1 cellular context compared by ENCODE assay signal in the genomic region with DNA sequence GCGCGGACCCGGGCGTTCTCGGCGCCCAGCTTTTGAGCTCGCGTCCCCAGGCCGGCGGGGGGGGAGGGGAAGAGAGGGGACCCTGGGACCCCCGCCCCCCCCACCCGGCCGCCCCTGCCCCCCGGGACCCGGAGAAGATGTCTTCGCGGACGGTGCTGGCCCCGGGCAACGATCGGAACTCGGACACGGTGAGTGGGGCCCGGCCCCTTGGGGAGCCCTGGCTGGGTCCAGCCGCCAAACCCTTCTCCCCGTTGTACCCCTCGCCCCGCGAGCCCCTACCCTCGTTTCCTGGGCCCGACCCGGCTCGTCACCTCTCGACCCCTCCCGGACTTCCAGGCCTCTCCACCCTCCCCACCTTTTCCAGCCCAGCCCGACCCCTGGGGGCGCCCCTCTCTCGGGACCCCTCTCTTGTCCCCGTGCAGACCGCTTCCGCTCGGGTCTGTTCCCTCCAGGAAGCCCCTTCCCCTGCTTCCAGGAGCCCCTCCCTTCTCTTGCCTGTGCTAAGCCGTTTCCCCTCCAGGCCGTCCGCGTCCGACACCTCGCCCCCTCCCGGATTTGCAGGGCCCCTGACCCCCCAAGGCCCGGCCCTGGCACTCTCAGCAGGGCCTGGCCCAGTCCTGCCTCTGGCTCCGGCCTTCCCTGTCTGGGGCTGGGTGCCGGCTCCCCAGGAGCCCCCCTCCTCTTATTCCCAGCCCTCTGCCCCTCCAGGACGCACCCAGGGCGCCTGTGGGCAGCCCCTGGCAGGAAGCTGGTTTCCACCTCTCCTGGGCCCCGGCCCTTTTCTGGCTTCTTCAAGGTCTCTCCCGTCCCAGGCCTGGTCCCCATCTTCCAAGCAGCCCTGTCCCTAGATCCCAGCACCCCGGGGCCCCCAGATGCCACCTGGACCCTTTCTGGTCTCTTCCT.
TF ChIP-seq lines count a peak whose summit lies in the region.

No MANE protein-coding gene starts in this region.

TF ChIP-seq in HepG2, 621 proteins besides CTCF, POLR2A, EP300 and RAD21 (continued from another document and continues in another):
- TF ChIP-seq SKIL (CRISPR knock-in tag; IDR thresholded peaks at IDR 0.05; ENCODE audit: borderline replicate concordance) (no peak), ZFX (CRISPR knock-in tag; IDR thresholded peaks at IDR 0.05; ENCODE audit: low read depth) (peak; percentile 82), RBM22 (optimal IDR thresholded peaks at IDR 0.05; ENCODE audit: low read length) (no peak), ZNF101 (CRISPR knock-in tag; IDR thresholded peaks at IDR 0.05; ENCODE audit: borderline replicate concordance, low read depth) (no peak), RNF2 (conservative IDR thresholded peaks at IDR 0.05; ENCODE audit: low read depth) (no peak), ZFP36 (IDR thresholded peaks at IDR 0.05; ENCODE audit: borderline replicate concordance, low read depth, low read length, partially characterized antibody) (no peak), ATM (IDR thresholded peaks at IDR 0.05; ENCODE audit: borderline replicate concordance) (no peak), ZFY (CRISPR knock-in tag; IDR thresholded peaks at IDR 0.05) (peak; percentile 55), ZNF678 (CRISPR knock-in tag; IDR thresholded peaks at IDR 0.05) (no peak), TEAD2 (CRISPR knock-in tag; IDR thresholded peaks at IDR 0.05) (no peak), ZNF10 (CRISPR knock-in tag; IDR thresholded peaks at IDR 0.05; ENCODE audit: borderline replicate concordance, low read depth) (no peak), ZFP1 (CRISPR knock-in tag; IDR thresholded peaks at IDR 0.05) (no peak), MAF1 (CRISPR knock-in tag; IDR thresholded peaks at IDR 0.05; ENCODE audit: borderline replicate concordance) (no peak), ZNF552 (CRISPR knock-in tag; IDR thresholded peaks at IDR 0.05; ENCODE audit: borderline replicate concordance) (no peak), HNRNPLL (IDR thresholded peaks at IDR 0.05; ENCODE audit: low read depth, low read length, poor library complexity, severe bottlenecking) (peak; percentile 31), ARID4A (CRISPR knock-in tag; IDR thresholded peaks at IDR 0.05; ENCODE audit: borderline replicate concordance) (peak; percentile 24; the same call in 1 of the 2 replicates), NFKB2 (CRISPR knock-in tag; IDR thresholded peaks at IDR 0.05; ENCODE audit: borderline replicate concordance) (no peak), BRD4 (CRISPR knock-in tag; IDR thresholded peaks at IDR 0.05) (no peak), ZNF761 (CRISPR knock-in tag; conservative IDR thresholded peaks at IDR 0.05) (0 out of 2 replicates have a peak, but pooled peaks have one; percentile 57), MEF2D (CRISPR knock-in tag; IDR thresholded peaks at IDR 0.05) (no peak), ZNF547 (CRISPR knock-in tag; IDR thresholded peaks at IDR 0.05) (0 out of 2 replicates have a peak, but pooled peaks have one; percentile 35), HNRNPK (IDR thresholded peaks at IDR 0.05; ENCODE audit: low read depth, low read length, poor library complexity, severe bottlenecking) (no peak), BCL6 (CRISPR knock-in tag; IDR thresholded peaks at IDR 0.05) (no peak), KDM5A (IDR thresholded peaks at IDR 0.05; ENCODE audit: borderline replicate concordance, low read length) (no peak), ZSCAN25 (CRISPR knock-in tag; IDR thresholded peaks at IDR 0.05) (no peak), TAF1 (CRISPR knock-in tag; IDR thresholded peaks at IDR 0.05) (no peak; the same call in 1 of the 2 replicates), ZNF235 (CRISPR knock-in tag; IDR thresholded peaks at IDR 0.05; ENCODE audit: borderline replicate concordance) (no peak), FLYWCH1 (CRISPR knock-in tag; IDR thresholded peaks at IDR 0.05) (0 out of 2 replicates have a peak, but pooled peaks have one; percentile 57), MBD4 (IDR thresholded peaks at IDR 0.05; ENCODE audit: borderline replicate concordance, low read length) (no peak), ZNF775 (CRISPR knock-in tag; IDR thresholded peaks at IDR 0.05; ENCODE audit: borderline replicate concordance) (no peak), DR1 (CRISPR knock-in tag; IDR thresholded peaks at IDR 0.05) (no peak), TBX2 (CRISPR knock-in tag; IDR thresholded peaks at IDR 0.05; ENCODE audit: borderline replicate concordance) (no peak; the same call in 1 of the 2 replicates), ZNF430 (CRISPR knock-in tag; IDR thresholded peaks at IDR 0.05) (peak; percentile 33; the same call in 1 of the 2 replicates), STAG1 (CRISPR knock-in tag; IDR thresholded peaks at IDR 0.05) (no peak)
- TF ChIP-seq, protein P1, sequence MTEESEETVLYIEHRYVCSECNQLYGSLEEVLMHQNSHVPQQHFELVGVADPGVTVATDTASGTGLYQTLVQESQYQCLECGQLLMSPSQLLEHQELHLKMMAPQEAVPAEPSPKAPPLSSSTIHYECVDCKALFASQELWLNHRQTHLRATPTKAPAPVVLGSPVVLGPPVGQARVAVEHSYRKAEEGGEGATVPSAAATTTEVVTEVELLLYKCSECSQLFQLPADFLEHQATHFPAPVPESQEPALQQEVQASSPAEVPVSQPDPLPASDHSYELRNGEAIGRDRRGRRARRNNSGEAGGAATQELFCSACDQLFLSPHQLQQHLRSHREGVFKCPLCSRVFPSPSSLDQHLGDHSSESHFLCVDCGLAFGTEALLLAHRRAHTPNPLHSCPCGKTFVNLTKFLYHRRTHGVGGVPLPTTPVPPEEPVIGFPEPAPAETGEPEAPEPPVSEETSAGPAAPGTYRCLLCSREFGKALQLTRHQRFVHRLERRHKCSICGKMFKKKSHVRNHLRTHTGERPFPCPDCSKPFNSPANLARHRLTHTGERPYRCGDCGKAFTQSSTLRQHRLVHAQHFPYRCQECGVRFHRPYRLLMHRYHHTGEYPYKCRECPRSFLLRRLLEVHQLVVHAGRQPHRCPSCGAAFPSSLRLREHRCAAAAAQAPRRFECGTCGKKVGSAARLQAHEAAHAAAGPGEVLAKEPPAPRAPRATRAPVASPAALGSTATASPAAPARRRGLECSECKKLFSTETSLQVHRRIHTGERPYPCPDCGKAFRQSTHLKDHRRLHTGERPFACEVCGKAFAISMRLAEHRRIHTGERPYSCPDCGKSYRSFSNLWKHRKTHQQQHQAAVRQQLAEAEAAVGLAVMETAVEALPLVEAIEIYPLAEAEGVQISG (CRISPR knock-in tag; IDR thresholded peaks at IDR 0.05) = no peak
- TF ChIP-seq, protein P2, sequence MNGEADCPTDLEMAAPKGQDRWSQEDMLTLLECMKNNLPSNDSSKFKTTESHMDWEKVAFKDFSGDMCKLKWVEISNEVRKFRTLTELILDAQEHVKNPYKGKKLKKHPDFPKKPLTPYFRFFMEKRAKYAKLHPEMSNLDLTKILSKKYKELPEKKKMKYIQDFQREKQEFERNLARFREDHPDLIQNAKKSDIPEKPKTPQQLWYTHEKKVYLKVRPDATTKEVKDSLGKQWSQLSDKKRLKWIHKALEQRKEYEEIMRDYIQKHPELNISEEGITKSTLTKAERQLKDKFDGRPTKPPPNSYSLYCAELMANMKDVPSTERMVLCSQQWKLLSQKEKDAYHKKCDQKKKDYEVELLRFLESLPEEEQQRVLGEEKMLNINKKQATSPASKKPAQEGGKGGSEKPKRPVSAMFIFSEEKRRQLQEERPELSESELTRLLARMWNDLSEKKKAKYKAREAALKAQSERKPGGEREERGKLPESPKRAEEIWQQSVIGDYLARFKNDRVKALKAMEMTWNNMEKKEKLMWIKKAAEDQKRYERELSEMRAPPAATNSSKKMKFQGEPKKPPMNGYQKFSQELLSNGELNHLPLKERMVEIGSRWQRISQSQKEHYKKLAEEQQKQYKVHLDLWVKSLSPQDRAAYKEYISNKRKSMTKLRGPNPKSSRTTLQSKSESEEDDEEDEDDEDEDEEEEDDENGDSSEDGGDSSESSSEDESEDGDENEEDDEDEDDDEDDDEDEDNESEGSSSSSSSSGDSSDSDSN (CRISPR knock-in tag; IDR thresholded peaks at IDR 0.05) = peak; percentile 60; the same call in 1 of the 2 replicates
- TF ChIP-seq, protein P3, sequence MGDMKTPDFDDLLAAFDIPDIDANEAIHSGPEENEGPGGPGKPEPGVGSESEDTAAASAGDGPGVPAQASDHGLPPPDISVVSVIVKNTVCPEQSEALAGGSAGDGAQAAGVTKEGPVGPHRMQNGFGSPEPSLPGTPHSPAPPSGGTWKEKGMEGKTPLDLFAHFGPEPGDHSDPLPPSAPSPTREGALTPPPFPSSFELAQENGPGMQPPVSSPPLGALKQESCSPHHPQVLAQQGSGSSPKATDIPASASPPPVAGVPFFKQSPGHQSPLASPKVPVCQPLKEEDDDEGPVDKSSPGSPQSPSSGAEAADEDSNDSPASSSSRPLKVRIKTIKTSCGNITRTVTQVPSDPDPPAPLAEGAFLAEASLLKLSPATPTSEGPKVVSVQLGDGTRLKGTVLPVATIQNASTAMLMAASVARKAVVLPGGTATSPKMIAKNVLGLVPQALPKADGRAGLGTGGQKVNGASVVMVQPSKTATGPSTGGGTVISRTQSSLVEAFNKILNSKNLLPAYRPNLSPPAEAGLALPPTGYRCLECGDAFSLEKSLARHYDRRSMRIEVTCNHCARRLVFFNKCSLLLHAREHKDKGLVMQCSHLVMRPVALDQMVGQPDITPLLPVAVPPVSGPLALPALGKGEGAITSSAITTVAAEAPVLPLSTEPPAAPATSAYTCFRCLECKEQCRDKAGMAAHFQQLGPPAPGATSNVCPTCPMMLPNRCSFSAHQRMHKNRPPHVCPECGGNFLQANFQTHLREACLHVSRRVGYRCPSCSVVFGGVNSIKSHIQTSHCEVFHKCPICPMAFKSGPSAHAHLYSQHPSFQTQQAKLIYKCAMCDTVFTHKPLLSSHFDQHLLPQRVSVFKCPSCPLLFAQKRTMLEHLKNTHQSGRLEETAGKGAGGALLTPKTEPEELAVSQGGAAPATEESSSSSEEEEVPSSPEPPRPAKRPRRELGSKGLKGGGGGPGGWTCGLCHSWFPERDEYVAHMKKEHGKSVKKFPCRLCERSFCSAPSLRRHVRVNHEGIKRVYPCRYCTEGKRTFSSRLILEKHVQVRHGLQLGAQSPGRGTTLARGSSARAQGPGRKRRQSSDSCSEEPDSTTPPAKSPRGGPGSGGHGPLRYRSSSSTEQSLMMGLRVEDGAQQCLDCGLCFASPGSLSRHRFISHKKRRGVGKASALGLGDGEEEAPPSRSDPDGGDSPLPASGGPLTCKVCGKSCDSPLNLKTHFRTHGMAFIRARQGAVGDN (CRISPR knock-in tag; IDR thresholded peaks at IDR 0.05) = peak; percentile 60
- TF ChIP-seq, protein P4, sequence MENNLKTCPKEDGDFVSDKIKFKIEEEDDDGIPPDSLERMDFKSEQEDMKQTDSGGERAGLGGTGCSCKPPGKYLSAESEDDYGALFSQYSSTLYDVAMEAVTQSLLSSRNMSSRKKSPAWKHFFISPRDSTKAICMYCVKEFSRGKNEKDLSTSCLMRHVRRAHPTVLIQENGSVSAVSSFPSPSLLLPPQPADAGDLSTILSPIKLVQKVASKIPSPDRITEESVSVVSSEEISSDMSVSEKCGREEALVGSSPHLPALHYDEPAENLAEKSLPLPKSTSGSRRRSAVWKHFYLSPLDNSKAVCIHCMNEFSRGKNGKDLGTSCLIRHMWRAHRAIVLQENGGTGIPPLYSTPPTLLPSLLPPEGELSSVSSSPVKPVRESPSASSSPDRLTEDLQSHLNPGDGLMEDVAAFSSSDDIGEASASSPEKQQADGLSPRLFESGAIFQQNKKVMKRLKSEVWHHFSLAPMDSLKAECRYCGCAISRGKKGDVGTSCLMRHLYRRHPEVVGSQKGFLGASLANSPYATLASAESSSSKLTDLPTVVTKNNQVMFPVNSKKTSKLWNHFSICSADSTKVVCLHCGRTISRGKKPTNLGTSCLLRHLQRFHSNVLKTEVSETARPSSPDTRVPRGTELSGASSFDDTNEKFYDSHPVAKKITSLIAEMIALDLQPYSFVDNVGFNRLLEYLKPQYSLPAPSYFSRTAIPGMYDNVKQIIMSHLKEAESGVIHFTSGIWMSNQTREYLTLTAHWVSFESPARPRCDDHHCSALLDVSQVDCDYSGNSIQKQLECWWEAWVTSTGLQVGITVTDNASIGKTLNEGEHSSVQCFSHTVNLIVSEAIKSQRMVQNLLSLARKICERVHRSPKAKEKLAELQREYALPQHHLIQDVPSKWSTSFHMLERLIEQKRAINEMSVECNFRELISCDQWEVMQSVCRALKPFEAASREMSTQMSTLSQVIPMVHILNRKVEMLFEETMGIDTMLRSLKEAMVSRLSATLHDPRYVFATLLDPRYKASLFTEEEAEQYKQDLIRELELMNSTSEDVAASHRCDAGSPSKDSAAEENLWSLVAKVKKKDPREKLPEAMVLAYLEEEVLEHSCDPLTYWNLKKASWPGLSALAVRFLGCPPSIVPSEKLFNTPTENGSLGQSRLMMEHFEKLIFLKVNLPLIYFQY (CRISPR knock-in tag; IDR thresholded peaks at IDR 0.05; ENCODE audit: borderline replicate concordance) = no peak
